Comparison of ENCODE assay signal across 1 cellular context in the genomic region with DNA sequence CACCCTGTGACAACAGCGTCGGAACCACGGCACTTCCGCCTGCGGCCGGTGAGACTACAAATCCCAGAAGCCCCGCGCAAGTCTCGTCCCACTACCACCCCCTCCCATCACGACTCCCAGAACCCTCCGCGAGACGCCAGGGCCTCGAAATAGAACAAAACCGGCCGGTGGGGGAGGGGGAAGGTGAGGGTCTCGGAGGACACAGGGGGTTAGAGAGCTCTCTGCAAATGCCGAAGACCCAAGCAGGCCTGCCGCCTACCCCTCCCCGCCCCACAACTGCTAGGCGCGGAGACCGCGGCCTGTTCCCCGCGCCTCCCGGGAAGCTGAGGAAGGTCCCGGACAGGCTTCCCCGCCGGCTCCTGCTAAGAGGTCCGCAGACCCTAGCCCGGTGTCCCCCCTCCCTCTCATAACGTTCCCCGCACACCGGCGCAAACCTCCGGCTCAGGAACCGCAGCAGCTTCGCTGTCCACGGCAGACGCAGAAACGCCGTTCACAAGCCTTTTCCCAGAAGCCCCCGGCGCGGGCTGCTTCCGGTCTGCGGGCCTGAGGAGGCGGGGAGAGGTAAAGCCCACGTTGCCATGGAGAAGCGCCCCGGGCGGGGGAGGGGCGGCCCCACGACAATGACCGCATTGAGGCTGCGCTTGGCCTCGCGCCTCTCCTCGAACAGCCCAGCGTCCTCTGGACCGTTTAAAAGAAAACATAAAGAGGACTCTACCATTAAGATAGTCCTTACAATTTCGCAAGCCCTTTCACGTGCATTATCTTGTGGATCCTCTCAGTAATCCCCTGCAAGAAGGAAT.
A peak's percentile ranks its signal among the peaks of the same experiment; 100 is the strongest.
TF ChIP-seq lines count a peak whose summit lies in the region.

Gene ZNF24 (minus strand): TSS at position 485 of the 800 bp plus-strand sequence. CDS start 3,770 bp downstream, outside the sequence.

TF ChIP-seq in K562, 482 proteins besides CTCF, POLR2A, EP300 and RAD21 (continued from another document and continues in another):
- TF ChIP-seq E2F1 (CRISPR knock-in tag; IDR thresholded peaks at IDR 0.05), result peak; percentile 77; the same call in 1 of the 2 replicates
- TF ChIP-seq ZNF143 (CRISPR knock-in tag; IDR thresholded peaks at IDR 0.05), result peak; percentile 92
- no peak for TF ChIP-seq ZNF347 (CRISPR knock-in tag; IDR thresholded peaks at IDR 0.05; ENCODE audit: low read depth)
- peak; percentile 55; the same call in 1 of the 2 replicates for TF ChIP-seq LEF1 (IDR thresholded peaks at IDR 0.05)
- peak; percentile 92 for TF ChIP-seq GABPA (tag; conservative IDR thresholded peaks at IDR 0.05; ENCODE audit: low read depth)
- TF ChIP-seq JUN (IDR thresholded peaks at IDR 0.05; ENCODE audit: borderline replicate concordance, low read depth, low read length), result peak; percentile 55; the same call in 1 of the 2 replicates
- no peak for TF ChIP-seq JUN (CRISPR knock-in tag; IDR thresholded peaks at IDR 0.05; ENCODE audit: borderline replicate concordance)
- TF ChIP-seq ZNF282 (CRISPR knock-in tag; IDR thresholded peaks at IDR 0.05), result no peak
- peak; percentile 83 for TF ChIP-seq RNF2 (IDR thresholded peaks at IDR 0.05)
- peak; percentile 17; the same call in 1 of the 2 replicates for TF ChIP-seq NCOR1 (IDR thresholded peaks at IDR 0.05)
- TF ChIP-seq MTA2 (IDR thresholded peaks at IDR 0.05; ENCODE audit: low read depth), result no peak
- no peak for TF ChIP-seq ZNF165 (CRISPR knock-in tag; IDR thresholded peaks at IDR 0.05; ENCODE audit: borderline replicate concordance)
- TF ChIP-seq, protein P1, sequence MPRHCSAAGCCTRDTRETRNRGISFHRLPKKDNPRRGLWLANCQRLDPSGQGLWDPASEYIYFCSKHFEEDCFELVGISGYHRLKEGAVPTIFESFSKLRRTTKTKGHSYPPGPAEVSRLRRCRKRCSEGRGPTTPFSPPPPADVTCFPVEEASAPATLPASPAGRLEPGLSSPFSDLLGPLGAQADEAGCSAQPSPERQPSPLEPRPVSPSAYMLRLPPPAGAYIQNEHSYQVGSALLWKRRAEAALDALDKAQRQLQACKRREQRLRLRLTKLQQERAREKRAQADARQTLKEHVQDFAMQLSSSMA (CRISPR knock-in tag; IDR thresholded peaks at IDR 0.05), result 0 out of 2 replicates have a peak, but pooled peaks have one; percentile 35
- peak; percentile 98 for TF ChIP-seq POLR2G (IDR thresholded peaks at IDR 0.05; ENCODE audit: low read depth, low read length)
- TF ChIP-seq ERF (CRISPR knock-in tag; IDR thresholded peaks at IDR 0.05), result 0 out of 2 replicates have a peak, but pooled peaks have one; percentile 23
- no peak for TF ChIP-seq FOXK1 (CRISPR knock-in tag; IDR thresholded peaks at IDR 0.05; ENCODE audit: borderline replicate concordance)
- no peak for TF ChIP-seq ZNF780A (CRISPR knock-in tag; IDR thresholded peaks at IDR 0.05)
- peak; percentile 94 for TF ChIP-seq ATF7 (IDR thresholded peaks at IDR 0.05)
- TF ChIP-seq SP1 (CRISPR knock-in tag; IDR thresholded peaks at IDR 0.05), result peak; percentile 76
- 0 out of 2 replicates have a peak, but pooled peaks have one; percentile 11 for TF ChIP-seq ATF1 (CRISPR knock-in tag; IDR thresholded peaks at IDR 0.05)
- TF ChIP-seq ATF1 (tag; IDR thresholded peaks at IDR 0.05), result peak; percentile 85
- TF ChIP-seq SIN3A (IDR thresholded peaks at IDR 0.05; ENCODE audit: borderline replicate concordance in 2 of 2, control insufficient read depth in 1 of 2, low read depth in 2 of 2, low read length in 2 of 2), result peak; percentile 76 to 92; a peak in 3 of 4 replicates
- TF ChIP-seq KDM5B (IDR thresholded peaks at IDR 0.05; ENCODE audit: insufficient replicate concordance, low read depth, low read length), result peak; percentile 74
- TF ChIP-seq CEBPB (tag; IDR thresholded peaks at IDR 0.05), result peak; percentile 90
- peak; percentile 86 for TF ChIP-seq TAF1 (IDR thresholded peaks at IDR 0.05; ENCODE audit: control insufficient read depth, extremely low read depth, insufficient read depth, low read length, severe bottlenecking)
- TF ChIP-seq, protein P2, sequence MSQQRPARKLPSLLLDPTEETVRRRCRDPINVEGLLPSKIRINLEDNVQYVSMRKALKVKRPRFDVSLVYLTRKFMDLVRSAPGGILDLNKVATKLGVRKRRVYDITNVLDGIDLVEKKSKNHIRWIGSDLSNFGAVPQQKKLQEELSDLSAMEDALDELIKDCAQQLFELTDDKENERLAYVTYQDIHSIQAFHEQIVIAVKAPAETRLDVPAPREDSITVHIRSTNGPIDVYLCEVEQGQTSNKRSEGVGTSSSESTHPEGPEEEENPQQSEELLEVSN (IDR thresholded peaks at IDR 0.05; ENCODE audit: borderline replicate concordance in 1 of 2, extremely low read depth in 1 of 2, insufficient read depth in 1 of 2, insufficient read length in 1 of 2, low read depth in 1 of 2, low read length in 1 of 2, poor library complexity in 1 of 2, severe bottlenecking in 1 of 2), result peak; percentile 40 to 85
- TF ChIP-seq DEAF1 (CRISPR knock-in tag; IDR thresholded peaks at IDR 0.05), result no peak
- TF ChIP-seq, protein P3, sequence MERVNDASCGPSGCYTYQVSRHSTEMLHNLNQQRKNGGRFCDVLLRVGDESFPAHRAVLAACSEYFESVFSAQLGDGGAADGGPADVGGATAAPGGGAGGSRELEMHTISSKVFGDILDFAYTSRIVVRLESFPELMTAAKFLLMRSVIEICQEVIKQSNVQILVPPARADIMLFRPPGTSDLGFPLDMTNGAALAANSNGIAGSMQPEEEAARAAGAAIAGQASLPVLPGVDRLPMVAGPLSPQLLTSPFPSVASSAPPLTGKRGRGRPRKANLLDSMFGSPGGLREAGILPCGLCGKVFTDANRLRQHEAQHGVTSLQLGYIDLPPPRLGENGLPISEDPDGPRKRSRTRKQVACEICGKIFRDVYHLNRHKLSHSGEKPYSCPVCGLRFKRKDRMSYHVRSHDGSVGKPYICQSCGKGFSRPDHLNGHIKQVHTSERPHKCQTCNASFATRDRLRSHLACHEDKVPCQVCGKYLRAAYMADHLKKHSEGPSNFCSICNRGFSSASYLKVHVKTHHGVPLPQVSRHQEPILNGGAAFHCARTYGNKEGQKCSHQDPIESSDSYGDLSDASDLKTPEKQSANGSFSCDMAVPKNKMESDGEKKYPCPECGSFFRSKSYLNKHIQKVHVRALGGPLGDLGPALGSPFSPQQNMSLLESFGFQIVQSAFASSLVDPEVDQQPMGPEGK (CRISPR knock-in tag; IDR thresholded peaks at IDR 0.05; ENCODE audit: borderline replicate concordance), result peak; percentile 80
- TF ChIP-seq CSDE1 (IDR thresholded peaks at IDR 0.05), result peak in 1 of 2 experiments; percentile 78; a peak in 2 of 4 replicates
- peak; percentile 56; the same call in 1 of the 2 replicates for TF ChIP-seq SMAD3 (CRISPR knock-in tag; conservative IDR thresholded peaks at IDR 0.05)
- TF ChIP-seq, protein P4, sequence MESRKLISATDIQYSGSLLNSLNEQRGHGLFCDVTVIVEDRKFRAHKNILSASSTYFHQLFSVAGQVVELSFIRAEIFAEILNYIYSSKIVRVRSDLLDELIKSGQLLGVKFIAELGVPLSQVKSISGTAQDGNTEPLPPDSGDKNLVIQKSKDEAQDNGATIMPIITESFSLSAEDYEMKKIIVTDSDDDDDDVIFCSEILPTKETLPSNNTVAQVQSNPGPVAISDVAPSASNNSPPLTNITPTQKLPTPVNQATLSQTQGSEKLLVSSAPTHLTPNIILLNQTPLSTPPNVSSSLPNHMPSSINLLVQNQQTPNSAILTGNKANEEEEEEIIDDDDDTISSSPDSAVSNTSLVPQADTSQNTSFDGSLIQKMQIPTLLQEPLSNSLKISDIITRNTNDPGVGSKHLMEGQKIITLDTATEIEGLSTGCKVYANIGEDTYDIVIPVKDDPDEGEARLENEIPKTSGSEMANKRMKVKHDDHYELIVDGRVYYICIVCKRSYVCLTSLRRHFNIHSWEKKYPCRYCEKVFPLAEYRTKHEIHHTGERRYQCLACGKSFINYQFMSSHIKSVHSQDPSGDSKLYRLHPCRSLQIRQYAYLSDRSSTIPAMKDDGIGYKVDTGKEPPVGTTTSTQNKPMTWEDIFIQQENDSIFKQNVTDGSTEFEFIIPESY (CRISPR knock-in tag; IDR thresholded peaks at IDR 0.05), result no peak
- TF ChIP-seq ZBTB17 (CRISPR knock-in tag; IDR thresholded peaks at IDR 0.05), result peak; percentile 60
- peak; percentile 44 for TF ChIP-seq FIP1L1 (IDR thresholded peaks at IDR 0.05; ENCODE audit: low read depth, low read length, poor library complexity, severe bottlenecking)
- peak; percentile 89; the same call in 1 of the 2 replicates for TF ChIP-seq NFRKB (IDR thresholded peaks at IDR 0.05; ENCODE audit: low read depth)
- TF ChIP-seq PHF8 (IDR thresholded peaks at IDR 0.05; ENCODE audit: borderline replicate concordance, low read length), result peak; percentile 98
- TF ChIP-seq SIRT6 (IDR thresholded peaks at IDR 0.05; ENCODE audit: low read depth, low read length), result no peak
- no peak for TF ChIP-seq MCM3 (IDR thresholded peaks at IDR 0.05)
- TF ChIP-seq KHSRP (IDR thresholded peaks at IDR 0.05), result no peak
- TF ChIP-seq MXI1 (IDR thresholded peaks at IDR 0.05; ENCODE audit: low read depth, low read length), result peak; percentile 93
- TF ChIP-seq ASH1L (IDR thresholded peaks at IDR 0.05; ENCODE audit: borderline replicate concordance, low read depth, partially characterized antibody), result peak; percentile 7
- TF ChIP-seq YY1 (IDR thresholded peaks at IDR 0.05; ENCODE audit: borderline replicate concordance in 1 of 3, control insufficient read depth in 1 of 3, extremely low read depth in 1 of 3, insufficient read depth in 3 of 3, insufficient read length in 1 of 3, insufficient replicate concordance in 2 of 3, low read depth in 1 of 3, low read length in 2 of 3), result peak in 1 of 3 experiments; percentile 55
- peak; percentile 82 for TF ChIP-seq EP400 (IDR thresholded peaks at IDR 0.05)
- TF ChIP-seq ETV5 (CRISPR knock-in tag; IDR thresholded peaks at IDR 0.05; ENCODE audit: low read depth), result peak; percentile 94
- 0 out of 2 replicates have a peak, but pooled peaks have one; percentile 43 for TF ChIP-seq FOSL1 (tag; conservative IDR thresholded peaks at IDR 0.05)
- peak; percentile 98 for TF ChIP-seq SUPT5H (IDR thresholded peaks at IDR 0.05)
- TF ChIP-seq BMI1 (IDR thresholded peaks at IDR 0.05; ENCODE audit: low read length), result peak; percentile 86
- peak; percentile 75 to 92 for TF ChIP-seq MAZ (CRISPR knock-in tag; conservative IDR thresholded peaks at IDR 0.05 in 1 of 2, IDR thresholded peaks at IDR 0.05 in 1 of 2)
- peak; percentile 72 for TF ChIP-seq SREBF1 (IDR thresholded peaks at IDR 0.05; ENCODE audit: borderline replicate concordance, low read depth, low read length)
- TF ChIP-seq, protein P5, sequence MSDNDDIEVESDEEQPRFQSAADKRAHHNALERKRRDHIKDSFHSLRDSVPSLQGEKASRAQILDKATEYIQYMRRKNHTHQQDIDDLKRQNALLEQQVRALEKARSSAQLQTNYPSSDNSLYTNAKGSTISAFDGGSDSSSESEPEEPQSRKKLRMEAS (CRISPR knock-in tag; IDR thresholded peaks at IDR 0.05), result 0 out of 2 replicates have a peak, but pooled peaks have one; percentile 28
- TF ChIP-seq HDAC8 (tag; IDR thresholded peaks at IDR 0.05), result peak; percentile 84; the same call in 1 of the 2 replicates
- peak; percentile 84 for TF ChIP-seq RBM22 (IDR thresholded peaks at IDR 0.05; ENCODE audit: low read depth, low read length, poor library complexity, severe bottlenecking)
- TF ChIP-seq CHD2 (IDR thresholded peaks at IDR 0.05; ENCODE audit: low read depth, low read length), result peak; percentile 93
- peak; percentile 98 for TF ChIP-seq ELF1 (tag; IDR thresholded peaks at IDR 0.05)
- peak; percentile 42; the same call in 1 of the 2 replicates for TF ChIP-seq ZBTB1 (CRISPR knock-in tag; IDR thresholded peaks at IDR 0.05; ENCODE audit: borderline replicate concordance, low read depth)
- peak; percentile 70 for TF ChIP-seq FOXJ3 (CRISPR knock-in tag; IDR thresholded peaks at IDR 0.05)
- TF ChIP-seq, protein P6, sequence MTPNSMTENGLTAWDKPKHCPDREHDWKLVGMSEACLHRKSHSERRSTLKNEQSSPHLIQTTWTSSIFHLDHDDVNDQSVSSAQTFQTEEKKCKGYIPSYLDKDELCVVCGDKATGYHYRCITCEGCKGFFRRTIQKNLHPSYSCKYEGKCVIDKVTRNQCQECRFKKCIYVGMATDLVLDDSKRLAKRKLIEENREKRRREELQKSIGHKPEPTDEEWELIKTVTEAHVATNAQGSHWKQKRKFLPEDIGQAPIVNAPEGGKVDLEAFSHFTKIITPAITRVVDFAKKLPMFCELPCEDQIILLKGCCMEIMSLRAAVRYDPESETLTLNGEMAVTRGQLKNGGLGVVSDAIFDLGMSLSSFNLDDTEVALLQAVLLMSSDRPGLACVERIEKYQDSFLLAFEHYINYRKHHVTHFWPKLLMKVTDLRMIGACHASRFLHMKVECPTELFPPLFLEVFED (CRISPR knock-in tag; conservative IDR thresholded peaks at IDR 0.05), result peak; percentile 74
- peak; percentile 86 for TF ChIP-seq PML (IDR thresholded peaks at IDR 0.05; ENCODE audit: low read length)
- peak; percentile 43 for TF ChIP-seq SOX6 (IDR thresholded peaks at IDR 0.05)
- TF ChIP-seq ETS1 (conservative IDR thresholded peaks at IDR 0.05; ENCODE audit: control insufficient read depth, low read depth, low read length), result peak; percentile 94
- no peak for TF ChIP-seq DDX20 (tag; IDR thresholded peaks at IDR 0.05; ENCODE audit: low read depth)
- TF ChIP-seq EHMT2 (IDR thresholded peaks at IDR 0.05), result 0 out of 2 replicates have a peak, but pooled peaks have one; percentile 21
